8 cellular contexts compared by ENCODE assay signal in the genomic region with DNA sequence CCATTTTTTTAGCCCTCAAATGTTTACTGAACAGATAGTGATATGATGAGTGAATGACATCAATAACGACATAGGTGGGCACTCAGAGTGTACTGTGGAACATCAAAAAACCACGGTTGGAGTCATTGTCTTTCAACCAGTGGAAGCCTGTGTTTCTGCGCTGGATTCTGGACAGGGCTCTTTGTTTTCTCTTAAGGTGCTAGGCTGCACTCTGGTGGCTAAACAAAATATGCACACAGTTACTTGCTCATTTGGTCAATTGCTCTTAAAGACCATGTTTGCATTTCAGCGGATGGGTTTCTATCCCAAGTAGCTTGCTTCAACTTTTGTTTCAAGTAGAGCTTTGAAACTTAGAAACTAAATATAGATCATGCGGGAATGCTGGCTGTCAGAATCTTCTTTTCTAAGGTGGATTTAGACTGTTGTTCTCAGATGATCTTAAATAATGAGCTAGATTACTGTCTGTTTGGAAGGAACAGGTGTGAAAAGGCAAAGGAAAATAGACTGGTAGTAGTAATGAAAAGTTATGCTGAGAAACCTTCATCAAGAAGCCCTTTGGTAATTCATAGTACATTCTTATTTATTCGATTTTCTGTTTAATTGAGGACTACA. TPM values are rescaled to one million over a fixed set of nuclear protein-coding genes. Genes with fewer than 3 reads are reported as not detected.
DNase-seq lines count a peak whose midpoint lies in the region; ATAC-seq, FAIRE-seq and TF ChIP-seq lines count a peak whose summit lies in the region.

No MANE protein-coding gene starts in this region.

- TF ChIP-seq CTCF in A549 (IDR thresholded peaks at IDR 0.05) (peak; percentile 81), GM12875 (IDR thresholded peaks at IDR 0.05; ENCODE audit: borderline replicate concordance, insufficient read depth, low read depth, low read length) (peak; percentile 65), astrocyte of the spinal cord (IDR thresholded peaks at IDR 0.05; ENCODE audit: low read depth, low read length) (peak; percentile 62)

- ATAC-seq in A549 (peak; percentile 93 to 97), HG02623 (IDR thresholded peaks at IDR 0.05; ENCODE audit: unreplicated experiment) (peak; percentile 96)

- H3K27ac ChIP-seq in A549: no peak overlapping the region

- TF ChIP-seq EP300 in A549 (IDR thresholded peaks at IDR 0.05): no peak

- FAIRE-seq in A549 (lab: Jason Lieb, UNC): no peak

- H3K4me2 ChIP-seq in A549: no peak overlapping the region

- 1% methylated on average over 6 of the region's 6 CpGs for WGBS in A549 (ENCODE audit: missing lambda C conversion rate)

- TF ChIP-seq RAD21 in A549 (conservative IDR thresholded peaks at IDR 0.05 in 1 of 2, IDR thresholded peaks at IDR 0.05 in 1 of 2): peak; percentile 82 to 84

- in situ Hi-C loops in SK-MEL-5 (cut with HindIII; ENCODE audit: low pct_unique_long_range_greater_than_20kb, low sequenced_read_pairs) (no loop called here), astrocyte of the spinal cord (cut with HindIII; ENCODE audit: low sequenced_read_pairs) (no loop called here)

- H3K4me1 ChIP-seq in A549: no peaks in the 10 kb centered on the region

- H3K9me3 ChIP-seq in A549: no peaks in the 10 kb centered on the region

- DNase-seq in A549 (ENCODE audit: low read depth in 1 of 2, low spot score in 1 of 2) (peak; percentile 46 to 84), MV-4-11 (lab: John Stamatoyannopoulos, UW) (peak; percentile 83), SK-MEL-5 (ENCODE audit: low read depth, low spot score) (peak; percentile 80), astrocyte of the spinal cord (ENCODE audit: low read depth, low spot score) (peak; percentile 82), hippocampal formation (lab: John Stamatoyannopoulos, UW) (peak; percentile 39 to 60), smooth muscle cell of the brain vasculature (ENCODE audit: low read depth, low spot score) (peak; percentile 53)

- TF ChIP-seq POLR2A in A549 (IDR thresholded peaks at IDR 0.05; ENCODE audit: low read length): no peak

- H3K4me3 ChIP-seq in A549 (no peak overlapping the region), GM12875 (ENCODE audit: low read depth, low read length) (no peak overlapping the region), astrocyte of the spinal cord (ENCODE audit: low read depth, low read length) (no peak overlapping the region)

- POLR2A ChIA-PET in A549 (lab: Yijun Ruan, JAX): no interaction called here

- CTCF ChIA-PET in A549 (lab: Yijun Ruan, JAX): interaction anchor here (0.6 to 1.8 kb wide), 16 partner anchors 10 to 1055 kb away, joined by 3 to 8 read pairs (median 4); no protein-coding TSS in a partner anchor

TF ChIP-seq in A549, 52 proteins besides CTCF, POLR2A, EP300 and RAD21:
- TF ChIP-seq, protein P1, sequence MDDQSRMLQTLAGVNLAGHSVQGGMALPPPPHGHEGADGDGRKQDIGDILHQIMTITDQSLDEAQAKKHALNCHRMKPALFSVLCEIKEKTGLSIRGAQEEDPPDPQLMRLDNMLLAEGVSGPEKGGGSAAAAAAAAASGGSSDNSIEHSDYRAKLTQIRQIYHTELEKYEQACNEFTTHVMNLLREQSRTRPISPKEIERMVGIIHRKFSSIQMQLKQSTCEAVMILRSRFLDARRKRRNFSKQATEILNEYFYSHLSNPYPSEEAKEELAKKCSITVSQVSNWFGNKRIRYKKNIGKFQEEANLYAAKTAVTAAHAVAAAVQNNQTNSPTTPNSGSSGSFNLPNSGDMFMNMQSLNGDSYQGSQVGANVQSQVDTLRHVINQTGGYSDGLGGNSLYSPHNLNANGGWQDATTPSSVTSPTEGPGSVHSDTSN (IDR thresholded peaks at IDR 0.05): no peak
- TF ChIP-seq NR3C1 (IDR thresholded peaks at IDR 0.05) (no peak), SMC3 (IDR thresholded peaks at IDR 0.05) (peak; percentile 82), CHD2 (IDR thresholded peaks at IDR 0.05; ENCODE audit: low read length, partially characterized antibody) (no peak), TFCP2L1 (CRISPR knock-in tag; IDR thresholded peaks at IDR 0.05) (no peak)

RNA-seq across cellular contexts. Expression of a gene that starts 48.5 kb away (rescaled TPM):
- not detected in 2 replicates for polyA plus RNA-seq in A549 (2011; rRNA removed)
- polyA plus RNA-seq in A549 (2012; cell fraction: cytosol; rRNA removed): 0.04 TPM in 1 of 2 replicates, not detected in the other
- not detected in 2 replicates for polyA plus RNA-seq in A549 (2012; cell fraction: nucleus; rRNA removed)
- polyA plus RNA-seq in A549 (2017; fragmentation: RNase III; extraction: RNeasy Plus Mini Kit Qiagen cat#74134 plus additional on column Dnase treatment): not detected in 3 replicates
- not detected in 2 replicates for polyA minus RNA-seq in A549 (2011; rRNA and poly(A)+ RNA removed)
- not detected in 2 replicates for total RNA-seq in SK-MEL-5 (2014; rRNA removed; shearing (Covaris generic))
- polyA plus RNA-seq in SK-MEL-5 (2015; cell fraction: cytosol; rRNA removed): not detected in 2 replicates
- not detected in 2 replicates for polyA plus RNA-seq in SK-MEL-5 (2015; cell fraction: nucleus; rRNA removed)
